In genomic region chr5:32446660-32447059, GRCh38 we compare ENCODE assay signal across 15 cellular contexts. TPM values are rescaled to one million over a fixed set of nuclear protein-coding genes. Genes with fewer than 3 reads are reported as not detected.
A peak's percentile ranks its signal among the peaks of the same experiment; 100 is the strongest.
DNase-seq lines count a peak whose midpoint lies in the region; ATAC-seq and TF ChIP-seq lines count a peak whose summit lies in the region.
"Had no signal": no experiment of that assay in that cellular context is flagged by ENCODE, and none has a peak within 500 bp of the region (broad histone marks: within the 10 kb centered on the region; RNA-seq: fewer than 3 reads in every experiment).

No MANE protein-coding gene starts in this region.

- H3K36me3 ChIP-seq in neural progenitor cell (no peaks in the 10 kb centered on the region), HAP-1 (replicated peaks) (peaks cover 3% of the 10 kb centered on the region)
- H3K36me3 ChIP-seq: right atrium auricular region, vagina had no signal

- H3K27ac ChIP-seq in neural progenitor cell, result no peak overlapping the region
- H3K27ac ChIP-seq: right atrium auricular region, vagina had no signal

- H3K36me3 Mint-ChIP-seq in brain (peaks cover 13% of the 10 kb centered on the region), neural progenitor cell (peaks cover 14% of the 10 kb centered on the region)

- peaks cover 14% of the 10 kb centered on the region for H3K4me1 ChIP-seq in neural progenitor cell
- peaks cover 21% of the 10 kb centered on the region for H3K4me1 ChIP-seq in HAP-1

- TF ChIP-seq CTCF in GM12865 (IDR thresholded peaks at IDR 0.05; ENCODE audit: insufficient read depth, low read depth, low read length, missing control alignments) (no peak), NB4 (IDR thresholded peaks at IDR 0.05; ENCODE audit: low read depth, low read length) (no peak), brain (conservative IDR thresholded peaks at IDR 0.05) (no peak), neural progenitor cell (IDR thresholded peaks at IDR 0.05) (no peak)

- no peak overlapping the region for H3K4me2 ChIP-seq in neural progenitor cell

- no peak overlapping the region for H2AFZ ChIP-seq in neural progenitor cell (replicated peaks)

- H3K79me2 ChIP-seq in neural progenitor cell (ENCODE audit: low read depth), result peaks cover 28% of the 10 kb centered on the region

- H3K27me3 ChIP-seq in neural progenitor cell, result peaks cover 20% of the 10 kb centered on the region
- H3K27me3 ChIP-seq in HAP-1 (ENCODE audit: low read depth), result no peaks in the 10 kb centered on the region
- H3K27me3 ChIP-seq: right atrium auricular region, vagina had no signal

- no peak for TF ChIP-seq POLR2A in NB4 (IDR thresholded peaks at IDR 0.05; ENCODE audit: extremely low read depth, insufficient read length)

- H3K4me1 Mint-ChIP-seq in brain (peaks cover 30% of the 10 kb centered on the region), neural progenitor cell (peaks cover 24% of the 10 kb centered on the region)

- ATAC-seq in HG03025 (IDR thresholded peaks at IDR 0.05; ENCODE audit: low FRiP score, unreplicated experiment) (no peak), GM18907 (IDR thresholded peaks at IDR 0.05; ENCODE audit: unreplicated experiment) (no peak)
- ATAC-seq: stimulated activated effector memory CD8-positive, alpha-beta T cell treated with anti-CD3 and anti-CD28 coated beads, Interleukin-12 subunit alpha, Interleukin-12 subunit beta, amount 100 ng/mL, for 72 hours had no signal

- no peak overlapping the region for H3K9ac ChIP-seq in neural progenitor cell

- H3K27ac Mint-ChIP-seq in brain (peak overlapping the region in 1 of 5 experiments; percentile 73), neural progenitor cell (no peak overlapping the region)
- H3K27ac Mint-ChIP-seq: activated naive CD4-positive, alpha-beta T cell treated with anti-CD3 and anti-CD28 coated beads for 36 hours had no signal

- H3K4me3 ChIP-seq in GM12865 (ENCODE audit: low read depth, low read length) (no peak overlapping the region), NB4 (ENCODE audit: low read depth, low read length) (no peak overlapping the region), neural progenitor cell (no peak overlapping the region), HAP-1 (no peak overlapping the region)
- H3K4me3 ChIP-seq: right atrium auricular region, vagina had no signal

- peaks cover 6% of the 10 kb centered on the region for H3F3A ChIP-seq in neural progenitor cell (ENCODE audit: low read depth)

- H3K27me3 Mint-ChIP-seq in brain, result peaks cover 14% of the 10 kb centered on the region
- H3K27me3 Mint-ChIP-seq in neural progenitor cell (ENCODE audit: insufficient read depth, low read depth), result peaks cover 3% of the 10 kb centered on the region

- H3K4me3 Mint-ChIP-seq in brain (peak overlapping the region in 3 of 5 experiments; percentile 70 to 89 (median 86)), neural progenitor cell (peak overlapping the region; percentile 69)
- H3K4me3 Mint-ChIP-seq: activated naive CD4-positive, alpha-beta T cell treated with anti-CD3 and anti-CD28 coated beads for 36 hours had no signal

- no peaks in the 10 kb centered on the region for H3K9me3 ChIP-seq in neural progenitor cell (ENCODE audit: low read depth)
- 0 out of 2 replicates have a peak, but pooled peaks cover 2% of the 10 kb centered on the region for H3K9me3 ChIP-seq in HAP-1
- H3K9me3 ChIP-seq: right atrium auricular region, vagina had no signal

- in situ Hi-C loops in HAP-1 (cut with MboI; ENCODE audit: low sequenced_read_pairs), result no loop called here

- DNase-seq in GM12865 (ENCODE audit: low read depth), result peak; percentile 25
- DNase-seq in NB4 (ENCODE audit: low read depth), result peak; percentile 42
- DNase-seq in neural progenitor cell (ENCODE audit: low spot score), result no peak
- DNase-seq in HAP-1 (ENCODE audit: low spot score in 2 of 2), result no peak
- no peak for DNase-seq in UCSD-AML1 (lab: John Stamatoyannopoulos, UW; ENCODE audit: unreplicated experiment)
- DNase-seq: activated naive CD4-positive, alpha-beta T cell treated with anti-CD3 and anti-CD28 coated beads for 36 hours; AML-193; kidney glomerular epithelial cell; stimulated activated CD4-positive, alpha-beta T cell treated with anti-CD3 and anti-CD28 coated beads, Interleukin-4, amount 100 ng/mL, for 1 hour had no signal

- H4K20me1 ChIP-seq in neural progenitor cell (ENCODE audit: low read depth), result peaks cover 20% of the 10 kb centered on the region

- H3K9me3 Mint-ChIP-seq in brain (peaks cover 0 to 3% (median 2%) of the 10 kb centered on the region in 5 experiments), neural progenitor cell (no peaks in the 10 kb centered on the region)
- H3K9me3 Mint-ChIP-seq: activated naive CD4-positive, alpha-beta T cell treated with anti-CD3 and anti-CD28 coated beads for 36 hours; stimulated activated effector memory CD8-positive, alpha-beta T cell treated with anti-CD3 and anti-CD28 coated beads, Interleukin-12 subunit alpha, Interleukin-12 subunit beta, amount 100 ng/mL, for 72 hours had no signal

RNA-seq across cellular contexts. Expression of gene ZFR, which starts 2.1 kb away (rescaled TPM):
- 55.6 TPM for polyA plus RNA-seq in brain (ENCODE audit: insufficient read depth, low read depth, low replicate concordance)
- 108 and 131 TPM in 2 replicates for total RNA-seq in neural progenitor cell (ENCODE audit: low replicate concordance)

Comparison
In these comparisons a context has a peak if more than half of its experiments do, and no peak if none do; other contexts are left out.
1. DNase-seq: peak in GM12865 (single experiment) and NB4 (single experiment); none in neural progenitor cell (single experiment), HAP-1 (0 of 2) and UCSD-AML1 (single experiment).